ENCODE assay signal across 8 cellular contexts in the genomic region with DNA sequence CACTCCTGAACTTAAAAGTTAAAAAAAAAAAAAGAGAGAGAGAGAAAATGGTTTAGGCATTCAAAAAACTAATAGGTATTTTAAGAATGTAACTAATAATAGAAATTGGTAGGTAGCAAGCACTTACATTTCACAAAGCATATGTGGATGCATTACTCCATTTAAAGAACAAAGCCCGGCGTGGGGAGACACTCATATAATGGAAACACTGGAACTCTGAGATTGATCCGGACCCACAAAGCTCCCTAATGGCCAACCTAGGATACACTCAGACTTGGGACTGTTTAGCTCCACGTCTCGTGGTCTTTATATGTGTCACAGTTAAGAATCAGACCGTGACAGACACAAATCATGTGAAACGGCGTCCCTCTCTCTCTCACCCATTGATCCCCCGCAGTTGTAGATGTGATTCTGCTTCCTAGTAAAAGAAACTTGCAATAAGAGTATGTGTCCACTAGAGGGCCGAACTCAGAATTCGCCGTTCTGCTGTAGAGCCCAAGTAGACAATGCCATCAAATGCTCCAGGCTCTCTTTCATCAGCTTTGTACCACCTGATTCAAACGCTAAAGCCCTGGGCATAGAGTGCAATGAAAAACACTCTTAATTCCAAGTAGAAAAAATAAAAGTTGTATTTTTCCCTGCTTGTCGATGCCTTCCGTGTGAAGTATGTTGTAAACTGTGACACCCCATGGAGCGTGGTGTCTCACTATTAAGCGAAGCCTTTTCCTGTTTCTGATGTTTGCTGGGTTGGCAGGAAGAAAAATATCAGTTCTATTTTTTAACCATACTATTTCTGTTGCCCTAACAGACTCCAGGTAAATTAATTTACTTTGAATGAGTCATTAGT.
DNase-seq lines count a peak whose midpoint lies in the region; ATAC-seq and TF ChIP-seq lines count a peak whose summit lies in the region.

No MANE protein-coding gene starts in this region.

- no TSS peak for BruUV-seq in MCF 10A (replicated peaks; lab: Mats Ljungman, UMichigan)

- H3K36me3 Mint-ChIP-seq in MCF 10A (ENCODE audit: insufficient read depth, unreplicated experiment) = no peaks in the 10 kb centered on the region

- H3K27ac Mint-ChIP-seq in MCF 10A (ENCODE audit: low read depth, unreplicated experiment) = no peak overlapping the region

- peaks cover 62% of the 10 kb centered on the region for H3K27me3 Mint-ChIP-seq in MCF 10A (ENCODE audit: insufficient read depth, unreplicated experiment)

- intact Hi-C loops in MCF 10A (cut with micrococcal nuclease) = loop anchor here (1.0 kb wide), 1 partner anchor 1048 kb away; no protein-coding TSS in a partner anchor

- CTCF ChIA-PET in MCF 10A (lab: Yijun Ruan, JAX) = interaction anchor here (0.5 to 2.4 kb wide), 30 partner anchors 10 to 1496 kb away, joined by 3 to 21 read pairs (median 4); no protein-coding TSS in a partner anchor

- H3K4me1 Mint-ChIP-seq in MCF 10A (ENCODE audit: insufficient read depth, unreplicated experiment) = no peaks in the 10 kb centered on the region

- no peaks in the 10 kb centered on the region for H3K9me3 Mint-ChIP-seq in MCF 10A (ENCODE audit: unreplicated experiment)

- TF ChIP-seq CTCF in MCF 10A (IDR thresholded peaks at IDR 0.05; ENCODE audit: unreplicated experiment) = peak; percentile 72

- no peak overlapping the region for H3K4me3 Mint-ChIP-seq in MCF 10A (ENCODE audit: unreplicated experiment)

- POLR2A ChIA-PET in MCF 10A (lab: Yijun Ruan, JAX) = no interaction called here

- DNase-seq in activated T-cell treated with anti-CD3 and anti-CD28 coated beads for 48 hours (ENCODE audit: low read depth) (peak; percentile 4), HS-5 (ENCODE audit: low read depth) (peak; percentile 15), NOMO-1 treated with DMSO at 0.1 percent for 48 hours (lab: John Stamatoyannopoulos, UW; ENCODE audit: unreplicated experiment) (peak; percentile 27), MCF 10A (ENCODE audit: unreplicated experiment) (peak; percentile 61), inferior parietal cortex (ENCODE audit: extremely low spot score) (peak; percentile 85)
- no peak for DNase-seq in activated T-cell treated with anti-CD3 and anti-CD28 coated beads, Interleukin-2, amount 50 U/mL, for 1 hour
- peak; percentile 6 to 9 for DNase-seq in stimulated activated CD4-positive, alpha-beta T cell treated with anti-CD3 and anti-CD28 coated beads, Interleukin-2, amount 100 ng/mL, for 48 hours

- peak; percentile 97 for ATAC-seq in GM21529 (IDR thresholded peaks at IDR 0.05; ENCODE audit: unreplicated experiment)
